In the genomic region with DNA sequence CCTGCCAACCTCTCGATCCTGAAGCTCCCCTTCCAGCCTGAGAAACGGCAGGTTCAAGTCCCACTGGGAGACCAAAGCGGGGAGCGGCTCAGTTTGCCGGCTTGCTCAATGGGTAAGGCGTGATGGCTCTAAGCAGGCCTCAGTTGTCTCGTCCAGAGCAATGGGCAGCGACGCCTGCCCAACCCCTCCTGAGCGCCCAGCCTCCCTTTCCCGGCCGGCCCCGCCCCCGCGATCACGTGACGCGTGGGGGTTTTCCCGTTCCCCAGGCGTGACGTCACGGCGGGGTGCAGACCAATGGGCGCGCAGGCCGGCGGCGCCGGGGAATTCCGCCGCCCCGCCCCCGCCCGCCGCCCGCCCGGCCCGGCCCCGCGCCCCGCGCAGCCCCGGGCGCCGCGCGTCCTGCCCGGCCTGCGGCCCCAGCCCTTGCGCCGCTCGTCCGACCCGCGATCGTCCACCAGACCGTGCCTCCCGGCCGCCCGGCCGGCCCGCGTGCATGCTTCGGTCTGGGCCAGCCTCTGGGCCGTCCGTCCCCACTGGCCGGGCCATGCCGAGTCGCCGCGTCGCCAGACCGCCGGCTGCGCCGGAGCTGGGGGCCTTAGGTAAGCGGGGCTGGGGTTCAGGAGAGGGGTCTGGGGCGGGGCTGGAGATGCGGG, we compare ENCODE assay signal across 1 cellular context.
A peak's percentile ranks its signal among the peaks of the same experiment; 100 is the strongest.
TF ChIP-seq lines count a peak whose summit lies in the region.

A gene with protein sequence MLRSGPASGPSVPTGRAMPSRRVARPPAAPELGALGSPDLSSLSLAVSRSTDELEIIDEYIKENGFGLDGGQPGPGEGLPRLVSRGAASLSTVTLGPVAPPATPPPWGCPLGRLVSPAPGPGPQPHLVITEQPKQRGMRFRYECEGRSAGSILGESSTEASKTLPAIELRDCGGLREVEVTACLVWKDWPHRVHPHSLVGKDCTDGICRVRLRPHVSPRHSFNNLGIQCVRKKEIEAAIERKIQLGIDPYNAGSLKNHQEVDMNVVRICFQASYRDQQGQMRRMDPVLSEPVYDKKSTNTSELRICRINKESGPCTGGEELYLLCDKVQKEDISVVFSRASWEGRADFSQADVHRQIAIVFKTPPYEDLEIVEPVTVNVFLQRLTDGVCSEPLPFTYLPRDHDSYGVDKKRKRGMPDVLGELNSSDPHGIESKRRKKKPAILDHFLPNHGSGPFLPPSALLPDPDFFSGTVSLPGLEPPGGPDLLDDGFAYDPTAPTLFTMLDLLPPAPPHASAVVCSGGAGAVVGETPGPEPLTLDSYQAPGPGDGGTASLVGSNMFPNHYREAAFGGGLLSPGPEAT (plus strand): TSS at position 378 of the 653 bp plus-strand sequence. CDS start 116 bp downstream, at position 494.

TF ChIP-seq in A549, 52 proteins besides CTCF, POLR2A, EP300 and RAD21 (continued from another document):
- peak; percentile 47; the same call in 1 of the 2 replicates for TF ChIP-seq HOXB5 (CRISPR knock-in tag; IDR thresholded peaks at IDR 0.05)
- TF ChIP-seq SREBF2 (IDR thresholded peaks at IDR 0.05): no peak
- TF ChIP-seq MAZ (IDR thresholded peaks at IDR 0.05; ENCODE audit: borderline replicate concordance, low read depth, low read length): 0 out of 2 replicates have a peak, but pooled peaks have one; percentile 57
- TF ChIP-seq, protein P1, sequence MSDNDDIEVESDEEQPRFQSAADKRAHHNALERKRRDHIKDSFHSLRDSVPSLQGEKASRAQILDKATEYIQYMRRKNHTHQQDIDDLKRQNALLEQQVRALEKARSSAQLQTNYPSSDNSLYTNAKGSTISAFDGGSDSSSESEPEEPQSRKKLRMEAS (IDR thresholded peaks at IDR 0.05): peak; percentile 61; the same call in 1 of the 2 replicates
- peak; percentile 49; the same call in 1 of the 2 replicates for TF ChIP-seq KDM1A (IDR thresholded peaks at IDR 0.05; ENCODE audit: low read depth)
- peak; percentile 47; the same call in 1 of the 2 replicates for TF ChIP-seq TFCP2L1 (CRISPR knock-in tag; IDR thresholded peaks at IDR 0.05)
- TF ChIP-seq, protein P2, sequence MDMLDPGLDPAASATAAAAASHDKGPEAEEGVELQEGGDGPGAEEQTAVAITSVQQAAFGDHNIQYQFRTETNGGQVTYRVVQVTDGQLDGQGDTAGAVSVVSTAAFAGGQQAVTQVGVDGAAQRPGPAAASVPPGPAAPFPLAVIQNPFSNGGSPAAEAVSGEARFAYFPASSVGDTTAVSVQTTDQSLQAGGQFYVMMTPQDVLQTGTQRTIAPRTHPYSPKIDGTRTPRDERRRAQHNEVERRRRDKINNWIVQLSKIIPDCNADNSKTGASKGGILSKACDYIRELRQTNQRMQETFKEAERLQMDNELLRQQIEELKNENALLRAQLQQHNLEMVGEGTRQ (IDR thresholded peaks at IDR 0.05): peak; percentile 95
